9 cellular contexts compared by ENCODE assay signal in the genomic region with DNA sequence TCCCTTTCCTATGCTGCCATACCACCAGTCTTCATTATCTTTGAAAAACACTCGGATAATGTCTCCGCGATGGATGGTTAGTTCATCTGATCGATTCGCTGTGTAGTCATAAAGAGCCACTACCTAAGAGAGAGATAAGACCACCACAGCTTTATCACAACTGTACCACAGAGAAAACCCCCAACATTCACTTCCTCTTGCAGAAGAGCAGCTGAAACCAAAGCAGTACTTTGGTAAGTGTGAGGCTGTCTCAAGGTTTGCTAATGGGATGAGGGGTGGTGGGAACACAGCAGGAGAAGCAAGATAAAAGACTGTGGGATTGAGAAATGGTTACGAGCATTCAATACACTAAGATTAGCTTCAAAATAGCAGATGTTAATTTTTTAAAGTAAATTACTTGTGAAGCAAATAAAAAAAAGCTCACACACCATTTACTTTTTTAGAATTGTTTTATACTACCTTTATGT.
DNase-seq lines count a peak whose midpoint lies in the region; ATAC-seq and TF ChIP-seq lines count a peak whose summit lies in the region.
"Had no signal": no experiment of that assay in that cellular context is flagged by ENCODE, and none has a peak within 500 bp of the region (broad histone marks: within the 10 kb centered on the region; RNA-seq: fewer than 3 reads in every experiment).

No MANE protein-coding gene starts in this region.

- no peak overlapping the region for H3K4me3 Mint-ChIP-seq in stimulated activated effector memory CD8-positive, alpha-beta T cell treated with anti-CD3 and anti-CD28 coated beads, Interleukin-12 subunit alpha, Interleukin-12 subunit beta, amount 100 ng/mL, for 72 hours

- peaks cover 25% of the 10 kb centered on the region for H3K4me1 ChIP-seq in OCI-LY7 (ENCODE audit: insufficient read depth, low read length, poor library complexity, severe bottlenecking)
- H3K4me1 ChIP-seq in colonic mucosa, result no peaks in the 10 kb centered on the region
- no peaks in the 10 kb centered on the region for H3K4me1 ChIP-seq in Peyer's patch

- H4K20me1 ChIP-seq in OCI-LY7 (ENCODE audit: insufficient read depth, low read length), result no peaks in the 10 kb centered on the region

- no peak overlapping the region for H3K9ac ChIP-seq in colonic mucosa (ENCODE audit: low read depth in 2 of 2, low read length in 2 of 2)

- H3K4me2 ChIP-seq in OCI-LY7 (ENCODE audit: low read length), result peak overlapping the region; percentile 13; the same call in 1 of the 2 replicates

- H3K4me1 Mint-ChIP-seq in stimulated activated effector memory CD8-positive, alpha-beta T cell treated with anti-CD3 and anti-CD28 coated beads, Interleukin-12 subunit alpha, Interleukin-12 subunit beta, amount 100 ng/mL, for 72 hours, result peaks cover 15% of the 10 kb centered on the region

- TF ChIP-seq CTCF in OCI-LY7 (conservative IDR thresholded peaks at IDR 0.05; ENCODE audit: low read length) (no peak), colonic mucosa (IDR thresholded peaks at IDR 0.05) (no peak), Peyer's patch (IDR thresholded peaks at IDR 0.05) (no peak)

- peaks cover 5% of the 10 kb centered on the region for H3K36me3 Mint-ChIP-seq in stimulated activated effector memory CD8-positive, alpha-beta T cell treated with anti-CD3 and anti-CD28 coated beads, Interleukin-12 subunit alpha, Interleukin-12 subunit beta, amount 100 ng/mL, for 72 hours

- peak overlapping the region; percentile 6 for H3K27ac ChIP-seq in OCI-LY7 (ENCODE audit: low read depth, low read length, poor library complexity, severe bottlenecking)
- H3K27ac ChIP-seq in colonic mucosa, result no peak overlapping the region
- no peak overlapping the region for H3K27ac ChIP-seq in Peyer's patch
- H3K27ac ChIP-seq: left lung had no signal

- peak overlapping the region; percentile 61 for H2AFZ ChIP-seq in OCI-LY7 (ENCODE audit: low read length)

- H3K36me3 ChIP-seq in OCI-LY7 (ENCODE audit: insufficient read depth, low read length) (no peaks in the 10 kb centered on the region), colonic mucosa (no peaks in the 10 kb centered on the region), Peyer's patch (no peaks in the 10 kb centered on the region)
- H3K36me3 ChIP-seq: left lung had no signal

- no peaks in the 10 kb centered on the region for H3K9me3 ChIP-seq in OCI-LY7 (ENCODE audit: low read length)
- no peaks in the 10 kb centered on the region for H3K9me3 ChIP-seq in colonic mucosa
- no peaks in the 10 kb centered on the region for H3K9me3 ChIP-seq in Peyer's patch
- H3K9me3 ChIP-seq: left lung had no signal

- H3K9me3 Mint-ChIP-seq in stimulated activated effector memory CD8-positive, alpha-beta T cell treated with anti-CD3 and anti-CD28 coated beads, Interleukin-12 subunit alpha, Interleukin-12 subunit beta, amount 100 ng/mL, for 72 hours, result no peaks in the 10 kb centered on the region

- H3K4me3 ChIP-seq in OCI-LY7 (ENCODE audit: low read depth, low read length, poor library complexity, severe bottlenecking) (no peak overlapping the region), colonic mucosa (no peak overlapping the region), Peyer's patch (no peak overlapping the region)
- H3K4me3 ChIP-seq: left lung had no signal

- CTCF ChIA-PET in OCI-LY7 (lab: Charles Lee; ENCODE audit: unreplicated experiment), result no interaction called here

- H3K9me2 ChIP-seq in OCI-LY7 (ENCODE audit: insufficient read depth, low read length), result no peaks in the 10 kb centered on the region

- H3K79me2 ChIP-seq in OCI-LY7 (ENCODE audit: insufficient read depth, low read depth, low read length), result no peaks in the 10 kb centered on the region

- ATAC-seq in GM19372 (IDR thresholded peaks at IDR 0.05; ENCODE audit: low read depth, unreplicated experiment) (peak; percentile 93), HG03025 (IDR thresholded peaks at IDR 0.05; ENCODE audit: low FRiP score, unreplicated experiment) (peak; percentile 95)
- peak; percentile 95 for ATAC-seq in stimulated activated effector memory CD8-positive, alpha-beta T cell treated with anti-CD3 and anti-CD28 coated beads, Interleukin-12 subunit alpha, Interleukin-12 subunit beta, amount 100 ng/mL, for 72 hours

- DNase-seq in OCI-LY7 (ENCODE audit: low spot score), result peak; percentile 68
- no peak for DNase-seq in stimulated activated effector memory CD8-positive, alpha-beta T cell treated with anti-CD3 and anti-CD28 coated beads, Interleukin-12 subunit alpha, Interleukin-12 subunit beta, amount 100 ng/mL, for 72 hours (ENCODE audit: low spot score in 2 of 2)
- DNase-seq in colonic mucosa, result no peak
- no peak for DNase-seq in Peyer's patch
- DNase-seq in superior temporal gyrus (ENCODE audit: extremely low spot score), result no peak
- DNase-seq: activated naive CD4-positive, alpha-beta T cell treated with Interleukin-2 at 50 U/mL for 16 hours; left lung had no signal

- H3K27ac Mint-ChIP-seq in stimulated activated effector memory CD8-positive, alpha-beta T cell treated with anti-CD3 and anti-CD28 coated beads, Interleukin-12 subunit alpha, Interleukin-12 subunit beta, amount 100 ng/mL, for 72 hours, result no peak overlapping the region

- H3K27me3 ChIP-seq in colonic mucosa, result no peaks in the 10 kb centered on the region
- H3K27me3 ChIP-seq in Peyer's patch, result no peaks in the 10 kb centered on the region
- H3K27me3 ChIP-seq: left lung had no signal

- intact Hi-C loops in OCI-LY7 (cut with micrococcal nuclease; ENCODE audit: unreplicated experiment), result no loop called here
- intact Hi-C loops in colonic mucosa (cut with DNase I), result no loop called here

- no TSS peak for BruUV-seq in OCI-LY7 (replicated peaks; lab: Mats Ljungman, UMichigan)

- no peak for TF ChIP-seq POLR2A in Peyer's patch (IDR thresholded peaks at IDR 0.05)

- POLR2A ChIA-PET in OCI-LY7 (lab: Charles Lee), result interaction anchor here (0.6 to 2.3 kb wide), 14 partner anchors 8 to 1139 kb away, joined by 3 to 7 read pairs (median 4); no protein-coding TSS in a partner anchor
